Comparison of ENCODE assay signal across 13 cellular contexts in the genomic region with DNA sequence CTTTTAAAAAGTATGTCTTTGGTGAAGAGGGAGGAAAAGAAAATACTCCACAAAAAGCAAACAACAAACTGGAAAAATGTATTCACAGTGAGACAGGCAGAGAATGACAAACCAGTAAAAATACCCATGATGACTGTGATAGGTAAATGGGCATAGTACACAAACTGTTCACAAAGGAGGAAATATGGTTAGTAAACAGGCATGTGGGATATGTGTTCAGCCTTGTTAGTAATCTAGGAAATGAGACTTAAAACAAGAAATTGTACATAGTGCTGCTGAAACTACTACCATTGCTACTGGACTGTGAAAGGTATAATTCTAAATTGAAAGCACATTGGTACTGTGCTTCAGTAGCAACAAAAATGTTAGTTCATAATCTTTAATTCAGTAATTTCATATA. TPM values are rescaled to one million over a fixed set of nuclear protein-coding genes. Genes with fewer than 3 reads are reported as not detected.
DNase-seq lines count a peak whose midpoint lies in the region; ATAC-seq and TF ChIP-seq lines count a peak whose summit lies in the region.
"Had no signal": no experiment of that assay in that cellular context is flagged by ENCODE, and none has a peak within 500 bp of the region (broad histone marks: within the 10 kb centered on the region; RNA-seq: fewer than 3 reads in every experiment).

No MANE protein-coding gene starts in this region.

- POLR2A ChIA-PET in activated CD4-positive, alpha-beta T cell treated with anti-CD3 and anti-CD28 coated beads for 36 hours (lab: Charles Lee) = no interaction called here

- H3K4me3 Mint-ChIP-seq in activated CD4-positive, alpha-beta T cell treated with anti-CD3 and anti-CD28 coated beads for 36 hours = no peak overlapping the region
- H3K4me3 Mint-ChIP-seq in stimulated activated naive B cell treated with anti-CD40 and anti-IgM and Interleukin-4, amounts not matched to agents 10 μg/mL and 1 μg/mL and 100 μg/mL, for 72 hours = peak overlapping the region in 1 of 2 donors; percentile 17
- H3K4me3 Mint-ChIP-seq: type B pancreatic cell had no signal

- CTCF ChIA-PET in activated CD4-positive, alpha-beta T cell treated with anti-CD3 and anti-CD28 coated beads for 36 hours (lab: Charles Lee) = no interaction called here

- no peak overlapping the region for H3K4me3 ChIP-seq in coronary artery

- H3K4me1 Mint-ChIP-seq in activated CD4-positive, alpha-beta T cell treated with anti-CD3 and anti-CD28 coated beads for 36 hours = peaks cover 29% of the 10 kb centered on the region
- peaks cover 35 to 66% of the 10 kb centered on the region in 2 donors for H3K4me1 Mint-ChIP-seq in stimulated activated naive B cell treated with anti-CD40 and anti-IgM and Interleukin-4, amounts not matched to agents 10 μg/mL and 1 μg/mL and 100 μg/mL, for 72 hours

- ATAC-seq in activated CD4-positive, alpha-beta T cell treated with anti-CD3 and anti-CD28 coated beads for 36 hours = peak; percentile 60
- peak; percentile 72 for ATAC-seq in GM21825 (IDR thresholded peaks at IDR 0.05; ENCODE audit: unreplicated experiment)
- ATAC-seq in HG03175 (IDR thresholded peaks at IDR 0.05; ENCODE audit: unreplicated experiment) = peak; percentile 51
- peak; percentile 76 to 79 for ATAC-seq in stimulated activated naive B cell treated with anti-CD40 and anti-IgM and Interleukin-4, amounts not matched to agents 10 μg/mL and 1 μg/mL and 100 μg/mL, for 72 hours (replicated peaks)
- ATAC-seq: HCT116, left lobe of liver, Panc1 had no signal

- H3K27ac Mint-ChIP-seq in activated CD4-positive, alpha-beta T cell treated with anti-CD3 and anti-CD28 coated beads for 36 hours = no peak overlapping the region
- H3K27ac Mint-ChIP-seq in stimulated activated naive B cell treated with anti-CD40 and anti-IgM and Interleukin-4, amounts not matched to agents 10 μg/mL and 1 μg/mL and 100 μg/mL, for 72 hours = no peak overlapping the region
- H3K27ac Mint-ChIP-seq: type B pancreatic cell had no signal

- no peaks in the 10 kb centered on the region for H3K9me3 Mint-ChIP-seq in activated CD4-positive, alpha-beta T cell treated with anti-CD3 and anti-CD28 coated beads for 36 hours (ENCODE audit: low read depth)
- peaks cover 2 to 4% of the 10 kb centered on the region in 2 donors for H3K9me3 Mint-ChIP-seq in stimulated activated naive B cell treated with anti-CD40 and anti-IgM and Interleukin-4, amounts not matched to agents 10 μg/mL and 1 μg/mL and 100 μg/mL, for 72 hours

- DNase-seq in activated CD4-positive, alpha-beta T cell treated with anti-CD3 and anti-CD28 coated beads for 36 hours = no peak
- DNase-seq in activated CD4-positive, alpha-beta T cell treated with anti-CD3 and anti-CD28 coated beads for 1 hour = no peak
- DNase-seq in stimulated activated naive B cell treated with anti-CD40 and anti-IgM and Interleukin-4, amounts not matched to agents 10 μg/mL and 1 μg/mL and 100 μg/mL, for 72 hours = no peak
- DNase-seq in NCI-H748 (lab: John Stamatoyannopoulos, UW; ENCODE audit: unreplicated experiment) (no peak), COLO668 (lab: John Stamatoyannopoulos, UW; ENCODE audit: unreplicated experiment) (no peak), coronary artery (ENCODE audit: low spot score) (no peak)
- DNase-seq: stimulated activated CD4-positive, alpha-beta T cell treated with anti-CD3 and anti-CD28 coated beads, Interleukin-4, amount 100 ng/mL, for 4 hours had no signal

- intact Hi-C loops in activated CD4-positive, alpha-beta T cell treated with anti-CD3 and anti-CD28 coated beads for 36 hours (cut with DNase I, micrococcal nuclease) = no loop called here

- H3K27ac ChIP-seq in coronary artery = no peak overlapping the region

- TF ChIP-seq CTCF in coronary artery (IDR thresholded peaks at IDR 0.05) = no peak

- no peaks in the 10 kb centered on the region for H3K36me3 Mint-ChIP-seq in activated CD4-positive, alpha-beta T cell treated with anti-CD3 and anti-CD28 coated beads for 36 hours (ENCODE audit: low read depth)
- H3K36me3 Mint-ChIP-seq in stimulated activated naive B cell treated with anti-CD40 and anti-IgM and Interleukin-4, amounts not matched to agents 10 μg/mL and 1 μg/mL and 100 μg/mL, for 72 hours = peaks cover 4 to 10% of the 10 kb centered on the region in 2 donors

- no peaks in the 10 kb centered on the region for H3K27me3 Mint-ChIP-seq in activated CD4-positive, alpha-beta T cell treated with anti-CD3 and anti-CD28 coated beads for 36 hours
- no peaks in the 10 kb centered on the region for H3K27me3 Mint-ChIP-seq in stimulated activated naive B cell treated with anti-CD40 and anti-IgM and Interleukin-4, amounts not matched to agents 10 μg/mL and 1 μg/mL and 100 μg/mL, for 72 hours
- H3K27me3 Mint-ChIP-seq: type B pancreatic cell had no signal

RNA-seq across cellular contexts. Expression of a gene that starts 50.1 kb away (rescaled TPM):
- 10 to 100 TPM; 13.5 to 18.2 TPM for total RNA-seq in activated CD4-positive, alpha-beta T cell treated with anti-CD3 and anti-CD28 coated beads for 36 hours
